In genomic region chr1:46699670-46700069, GRCh38 we compare ENCODE assay signal across 26 cellular contexts. TPM values are rescaled to one million over a fixed set of nuclear protein-coding genes. Genes with fewer than 3 reads are reported as not detected.
DNase-seq lines count a peak whose midpoint lies in the region; ATAC-seq, FAIRE-seq and TF ChIP-seq lines count a peak whose summit lies in the region.
"Had no signal": no experiment of that assay in that cellular context is flagged by ENCODE, and none has a peak within 500 bp of the region (broad histone marks: within the 10 kb centered on the region; RNA-seq: fewer than 3 reads in every experiment).

No MANE protein-coding gene starts in this region.

- H3K4me3 ChIP-seq in right lobe of liver (no peak overlapping the region), HepG2 (replicated peaks in 1 of 3; ENCODE audit: insufficient read depth in 1 of 3, low read depth in 2 of 3, low read length in 3 of 3) (no peak overlapping the region), brain microvascular endothelial cell (ENCODE audit: low read depth, low read length) (no peak overlapping the region)
- H3K4me3 ChIP-seq: esophagus muscularis mucosa, spleen, stomach, tibial nerve had no signal

- in situ Hi-C loops in HepG2 (cut with HindIII; ENCODE audit: extremely low pct_ligation_motif_present, low pct_unique_long_range_greater_than_20kb) (no loop called here), brain microvascular endothelial cell (cut with HindIII; ENCODE audit: low pct_ligation_motif_present, low sequenced_read_pairs) (no loop called here)

- no peak for TF ChIP-seq POLR2A in right lobe of liver (IDR thresholded peaks at IDR 0.05)
- no peak for TF ChIP-seq POLR2A in HepG2 (IDR thresholded peaks at IDR 0.05; ENCODE audit: insufficient read depth in 1 of 2, low read depth in 2 of 2, low read length in 2 of 2)

- POLR2A ChIA-PET in HepG2 (lab: Yijun Ruan, JAX) = no interaction called here

- FAIRE-seq in HepG2 (lab: Jason Lieb, UNC) = no peak
- FAIRE-seq: A204.1, frontal cortex had no signal

- DNase-seq in right lobe of liver = no peak
- DNase-seq in HepG2 (ENCODE audit: low spot score) = no peak
- peak; percentile 64 for DNase-seq in SIG-M5 (lab: John Stamatoyannopoulos, UW)
- DNase-seq in effector memory CD8-positive, alpha-beta T cell = no peak
- no peak for DNase-seq in NK-92 (lab: John Stamatoyannopoulos, UW; ENCODE audit: unreplicated experiment)
- no peak for DNase-seq in iPS-NIHi7 (ENCODE audit: extremely low spot score)
- DNase-seq in nucleus accumbens (lab: John Stamatoyannopoulos, UW) = no peak
- DNase-seq in brain microvascular endothelial cell = no peak
- DNase-seq: activated CD4-positive, alpha-beta T cell treated with anti-CD3 and anti-CD28 coated beads, Interleukin-2, amount 10 ng/mL, durations not matched to agents 24 days and 14 days; activated CD8-positive, alpha-beta memory T cell treated with anti-CD3 and anti-CD28 coated beads, Interleukin-2, amount 50 U/mL, for 4 hours; activated gamma-delta T cell; activated naive CD8-positive, alpha-beta T cell treated with anti-CD3 and anti-CD28 coated beads, Interleukin-2, amount 50 U/mL, for 24 hours; effector memory CD4-positive, alpha-beta T cell; hippocampal formation; NCI-H1417 treated with DMSO at 0.1 percent for 48 hours; NCI-H446 treated with DMSO at 0.1 percent for 48 hours; retina; spleen; stimulated activated CD4-positive, alpha-beta T cell treated with anti-CD3 and anti-CD28 coated beads, Interleukin-4, amount 100 ng/mL, for 1 hour; stomach had no signal

- TF ChIP-seq CTCF in right lobe of liver (IDR thresholded peaks at IDR 0.05) (no peak), HepG2 (CRISPR knock-in tag; IDR thresholded peaks at IDR 0.05) (no peak), brain microvascular endothelial cell (IDR thresholded peaks at IDR 0.05; ENCODE audit: low read depth, low read length, missing control alignments) (no peak)

- no peak for TF ChIP-seq EP300 in HepG2 (IDR thresholded peaks at IDR 0.05; ENCODE audit: low read depth in 2 of 2, low read length in 2 of 2)
- TF ChIP-seq EP300 in HepG2 (CRISPR knock-in tag; IDR thresholded peaks at IDR 0.05; ENCODE audit: borderline replicate concordance) = no peak

- H3K4me3 Mint-ChIP-seq in effector memory CD8-positive, alpha-beta T cell = no peak overlapping the region
- H3K4me3 Mint-ChIP-seq: activated CD4-positive, alpha-beta T cell treated with anti-CD3 and anti-CD28 coated beads, Interleukin-2, amount 10 ng/mL, durations not matched to agents 24 days and 14 days; activated naive CD8-positive, alpha-beta T cell treated with anti-CD3 and anti-CD28 coated beads, Interleukin-2, amount 50 U/mL, for 24 hours; brain had no signal

- no peaks in the 10 kb centered on the region for H3K79me2 ChIP-seq in HepG2 (ENCODE audit: insufficient read depth, low read length)

- no peaks in the 10 kb centered on the region for H3K9me3 Mint-ChIP-seq in effector memory CD8-positive, alpha-beta T cell
- H3K9me3 Mint-ChIP-seq: activated CD4-positive, alpha-beta T cell treated with anti-CD3 and anti-CD28 coated beads, Interleukin-2, amount 10 ng/mL, durations not matched to agents 24 days and 14 days; activated naive CD8-positive, alpha-beta T cell treated with anti-CD3 and anti-CD28 coated beads, Interleukin-2, amount 50 U/mL, for 24 hours had no signal

- H3K36me3 ChIP-seq in right lobe of liver (peaks cover 0 to 27% (median 4%) of the 10 kb centered on the region in 4 donors), HepG2 (replicated peaks in 1 of 2; ENCODE audit: control insufficient read depth in 1 of 2, insufficient read depth in 2 of 2, low read length in 2 of 2) (peaks cover 15 to 57% of the 10 kb centered on the region in 2 experiments), brain microvascular endothelial cell (replicated peaks) (peaks cover 14% of the 10 kb centered on the region)

- H3K4me1 Mint-ChIP-seq in effector memory CD8-positive, alpha-beta T cell (ENCODE audit: low read depth in 2 of 2) = peaks cover 17 to 39% of the 10 kb centered on the region in 2 donors
- H3K4me1 Mint-ChIP-seq: brain had no signal

- H3K9ac ChIP-seq in HepG2 (ENCODE audit: insufficient read depth, low read depth, low read length) = no peak overlapping the region

- TF ChIP-seq RAD21 in HepG2 (CRISPR knock-in tag; IDR thresholded peaks at IDR 0.05) = no peak

- H2AFZ ChIP-seq in HepG2 (ENCODE audit: low read length) = no peak overlapping the region

- H3K27ac Mint-ChIP-seq in effector memory CD8-positive, alpha-beta T cell = peak overlapping the region; percentile 66 to 68
- H3K27ac Mint-ChIP-seq: activated CD4-positive, alpha-beta T cell treated with anti-CD3 and anti-CD28 coated beads, Interleukin-2, amount 10 ng/mL, durations not matched to agents 24 days and 14 days; activated naive CD8-positive, alpha-beta T cell treated with anti-CD3 and anti-CD28 coated beads, Interleukin-2, amount 50 U/mL, for 24 hours; brain had no signal

- H3K27ac ChIP-seq in right lobe of liver (no peak overlapping the region), HepG2 (ENCODE audit: extremely low read length, insufficient read depth, low read length) (no peak overlapping the region), brain microvascular endothelial cell (no peak overlapping the region)
- H3K27ac ChIP-seq: esophagus muscularis mucosa, spleen, stomach, tibial nerve had no signal

- H3K36me3 Mint-ChIP-seq in effector memory CD8-positive, alpha-beta T cell (ENCODE audit: insufficient read depth) = peaks cover 49% of the 10 kb centered on the region

- intact Hi-C loops in right lobe of liver (cut with DNase I) (no loop called here), HepG2 (cut with micrococcal nuclease; ENCODE audit: unreplicated experiment) (no loop called here)

- H3K4me1 ChIP-seq in right lobe of liver (no peaks in the 10 kb centered on the region), HepG2 (ENCODE audit: insufficient read depth, low read length) (no peaks in the 10 kb centered on the region)
- H3K4me1 ChIP-seq: tibial nerve had no signal

- CTCF ChIA-PET in HepG2 (lab: Yijun Ruan, JAX; ENCODE audit: low intra/inter-chr PET ratio, low total read pairs) = interaction anchor here (0.6 kb wide), 1 partner anchor 475 kb away, joined by 3 read pairs; no protein-coding TSS in a partner anchor

- no peak overlapping the region for H3K4me2 ChIP-seq in HepG2 (ENCODE audit: low read depth, low read length)

- no peaks in the 10 kb centered on the region for H3K9me3 ChIP-seq in right lobe of liver
- H3K9me3 ChIP-seq in HepG2 (ENCODE audit: low read length) = no peaks in the 10 kb centered on the region
- H3K9me3 ChIP-seq: esophagus muscularis mucosa, spleen, stomach, tibial nerve had no signal

- no peaks in the 10 kb centered on the region for H3K27me3 Mint-ChIP-seq in effector memory CD8-positive, alpha-beta T cell
- H3K27me3 Mint-ChIP-seq: activated CD4-positive, alpha-beta T cell treated with anti-CD3 and anti-CD28 coated beads, Interleukin-2, amount 10 ng/mL, durations not matched to agents 24 days and 14 days; activated naive CD8-positive, alpha-beta T cell treated with anti-CD3 and anti-CD28 coated beads, Interleukin-2, amount 50 U/mL, for 24 hours; brain had no signal

- ATAC-seq in right lobe of liver (peak in 3 of 4 donors; percentile 16 to 53 (median 46)), HepG2 (no peak)
- ATAC-seq in effector memory CD8-positive, alpha-beta T cell (replicated peaks) = no peak
- ATAC-seq: activated naive CD8-positive, alpha-beta T cell treated with anti-CD3 and anti-CD28 coated beads, Interleukin-2, amount 50 U/mL, for 24 hours had no signal

- H4K20me1 ChIP-seq in HepG2 (ENCODE audit: insufficient read depth, low read length) = no peaks in the 10 kb centered on the region

- WGBS in right lobe of liver (ENCODE audit: insufficient coverage, low coverage, low lambda C conversion rate, missing lambda C conversion rate) = 49% methylated on average over 3 of the region's 3 CpGs
- 63% methylated on average over 3 of the region's 3 CpGs for WGBS in HepG2 (ENCODE audit: low lambda C conversion rate)

- H3K27me3 ChIP-seq in right lobe of liver (no peaks in the 10 kb centered on the region), HepG2 (ENCODE audit: control insufficient read depth in 1 of 2, insufficient read depth in 2 of 2, low read length in 2 of 2) (no peaks in the 10 kb centered on the region), brain microvascular endothelial cell (replicated peaks) (no peaks in the 10 kb centered on the region)
- H3K27me3 ChIP-seq: esophagus muscularis mucosa, spleen, stomach, tibial nerve had no signal

- no TSS peak for BruUV-seq in HepG2 (replicated peaks; lab: Mats Ljungman, UMichigan)

RNA-seq across cellular contexts. Expression of gene EFCAB14, which starts 19.2 kb away (rescaled TPM):
- total RNA-seq in right lobe of liver = 10 to 100 TPM; 41.5 to 56.9 (median 43.5) TPM
- 17.4 and 17.9 TPM in 2 replicates for total RNA-seq in HepG2 (2016; rRNA removed; fragmentation: Illumina TruSeq; extraction: Trizol)
- total RNA-seq in HepG2 (2016; cell fraction: cytosol; rRNA removed; fragmentation: Illumina TruSeq; extraction: Trizol; ENCODE audit: low read depth) = 11.0 and 11.7 TPM in 2 replicates
- 16.1 and 18.3 TPM in 2 replicates for total RNA-seq in HepG2 (2016; cell fraction: insoluble cytoplasmic fraction; rRNA removed; fragmentation: Illumina TruSeq; extraction: Trizol)
- 25.4 and 27.5 TPM in 2 replicates for total RNA-seq in HepG2 (2016; cell fraction: membrane; rRNA removed; fragmentation: Illumina TruSeq; extraction: Trizol)
- 20.5 and 25.5 TPM in 2 replicates for total RNA-seq in HepG2 (2016; cell fraction: nucleus; rRNA removed; fragmentation: Illumina TruSeq; extraction: Trizol)
- 12.4 and 13.4 TPM in 2 replicates for polyA plus RNA-seq in HepG2 (2011; rRNA removed)
- polyA plus RNA-seq in HepG2 (2011; cell fraction: cytosol; rRNA removed) = 7.2 and 10.6 TPM in 2 replicates
- polyA plus RNA-seq in HepG2 (2011; cell fraction: nucleus; rRNA removed) = 11.6 and 14.9 TPM in 2 replicates
- polyA plus RNA-seq in HepG2 (2012) = 11.5 and 11.8 TPM in 2 replicates
- 6.7 and 7.2 TPM in 2 replicates for polyA plus RNA-seq in HepG2 (2016; cell fraction: cytosol; fragmentation: Illumina TruSeq; extraction: Trizol; ENCODE audit: low read depth)
- polyA plus RNA-seq in HepG2 (2016; cell fraction: insoluble cytoplasmic fraction; fragmentation: Illumina TruSeq; extraction: Trizol; ENCODE audit: low read depth) = 18.6 and 19.8 TPM in 2 replicates
- polyA plus RNA-seq in HepG2 (2016; cell fraction: membrane; fragmentation: Illumina TruSeq; extraction: Trizol; ENCODE audit: low read depth) = 17.5 and 20.0 TPM in 2 replicates
- 25.2 and 29.8 TPM in 2 replicates for polyA plus RNA-seq in HepG2 (2016; cell fraction: nucleus; fragmentation: Illumina TruSeq; extraction: Trizol; ENCODE audit: insufficient read depth, low read depth)
- polyA minus RNA-seq in HepG2 (2011; rRNA and poly(A)+ RNA removed; ENCODE audit: low replicate concordance) = 12.3 and 40.5 TPM in 2 replicates
- polyA minus RNA-seq in HepG2 (2011; cell fraction: cytosol; rRNA and poly(A)+ RNA removed) = 13.4 and 18.1 TPM in 2 replicates
- polyA minus RNA-seq in HepG2 (2011; cell fraction: nucleus; rRNA and poly(A)+ RNA removed) = 22.0 and 31.1 TPM in 2 replicates

RNA-seq across cellular contexts. Expression of gene TEX38, which starts 28.0 kb away (rescaled TPM):
- total RNA-seq in right lobe of liver (not detected), HepG2 (2016; rRNA removed; fragmentation: Illumina TruSeq; extraction: Trizol) (not detected in 2 replicates)
- total RNA-seq in HepG2 (2016; cell fraction: cytosol; rRNA removed; fragmentation: Illumina TruSeq; extraction: Trizol; ENCODE audit: low read depth) = not detected in 2 replicates
- not detected in 2 replicates for total RNA-seq in HepG2 (2016; cell fraction: insoluble cytoplasmic fraction; rRNA removed; fragmentation: Illumina TruSeq; extraction: Trizol)
- not detected in 2 replicates for total RNA-seq in HepG2 (2016; cell fraction: membrane; rRNA removed; fragmentation: Illumina TruSeq; extraction: Trizol)
- total RNA-seq in HepG2 (2016; cell fraction: nucleus; rRNA removed; fragmentation: Illumina TruSeq; extraction: Trizol) = not detected in 2 replicates
- polyA plus RNA-seq in HepG2 (2011; rRNA removed) = 0.07 and 0.18 TPM in 2 replicates
- not detected in 2 replicates for polyA plus RNA-seq in HepG2 (2011; cell fraction: cytosol; rRNA removed)
- polyA plus RNA-seq in HepG2 (2011; cell fraction: nucleus; rRNA removed) = 0.34 and 0.36 TPM in 2 replicates
- not detected in 2 replicates for polyA plus RNA-seq in HepG2 (2012)
- not detected in 2 replicates for polyA plus RNA-seq in HepG2 (2016; cell fraction: cytosol; fragmentation: Illumina TruSeq; extraction: Trizol; ENCODE audit: low read depth)
- not detected in 2 replicates for polyA plus RNA-seq in HepG2 (2016; cell fraction: insoluble cytoplasmic fraction; fragmentation: Illumina TruSeq; extraction: Trizol; ENCODE audit: low read depth)
- polyA plus RNA-seq in HepG2 (2016; cell fraction: membrane; fragmentation: Illumina TruSeq; extraction: Trizol; ENCODE audit: low read depth) = not detected in 2 replicates
- not detected in 2 replicates for polyA plus RNA-seq in HepG2 (2016; cell fraction: nucleus; fragmentation: Illumina TruSeq; extraction: Trizol; ENCODE audit: insufficient read depth, low read depth)
- polyA minus RNA-seq in HepG2 (2011; rRNA and poly(A)+ RNA removed; ENCODE audit: low replicate concordance) = 0.40 TPM in 1 of 2 replicates, not detected in the other
- polyA minus RNA-seq in HepG2 (2011; cell fraction: cytosol; rRNA and poly(A)+ RNA removed) = not detected in 2 replicates
- polyA minus RNA-seq in HepG2 (2011; cell fraction: nucleus; rRNA and poly(A)+ RNA removed) = not detected in 2 replicates
- total RNA-seq: activated CD4-positive, alpha-beta T cell treated with anti-CD3 and anti-CD28 coated beads, Interleukin-2, amount 10 ng/mL, durations not matched to agents 24 days and 14 days; esophagus muscularis mucosa; frontal cortex; liver; spleen; stomach; tibial nerve had no signal
- polyA plus RNA-seq: liver, stomach had no signal

RNA-seq across cellular contexts. Expression of gene ATPAF1, which starts 31.5 kb away (rescaled TPM):
- total RNA-seq in right lobe of liver (10 to 100 TPM; 34.9 to 57.1 (median 42.1) TPM), HepG2 (2016; rRNA removed; fragmentation: Illumina TruSeq; extraction: Trizol) (66.6 and 82.9 TPM in 2 replicates)
- 16.7 and 20.1 TPM in 2 replicates for total RNA-seq in HepG2 (2016; cell fraction: cytosol; rRNA removed; fragmentation: Illumina TruSeq; extraction: Trizol; ENCODE audit: low read depth)
- total RNA-seq in HepG2 (2016; cell fraction: insoluble cytoplasmic fraction; rRNA removed; fragmentation: Illumina TruSeq; extraction: Trizol) = 68.9 and 89.4 TPM in 2 replicates
- total RNA-seq in HepG2 (2016; cell fraction: membrane; rRNA removed; fragmentation: Illumina TruSeq; extraction: Trizol) = 49.1 and 50.0 TPM in 2 replicates
- total RNA-seq in HepG2 (2016; cell fraction: nucleus; rRNA removed; fragmentation: Illumina TruSeq; extraction: Trizol) = 25.2 and 28.9 TPM in 2 replicates
- 57.3 and 76.7 TPM in 2 replicates for polyA plus RNA-seq in HepG2 (2011; rRNA removed)
- 49.4 and 72.7 TPM in 2 replicates for polyA plus RNA-seq in HepG2 (2011; cell fraction: cytosol; rRNA removed)
- 20.5 and 24.9 TPM in 2 replicates for polyA plus RNA-seq in HepG2 (2011; cell fraction: nucleus; rRNA removed)
- polyA plus RNA-seq in HepG2 (2012) = 41.0 and 52.7 TPM in 2 replicates
- polyA plus RNA-seq in HepG2 (2016; cell fraction: cytosol; fragmentation: Illumina TruSeq; extraction: Trizol; ENCODE audit: low read depth) = 22.8 and 23.2 TPM in 2 replicates
- 95.2 and 103 TPM in 2 replicates for polyA plus RNA-seq in HepG2 (2016; cell fraction: insoluble cytoplasmic fraction; fragmentation: Illumina TruSeq; extraction: Trizol; ENCODE audit: low read depth)
- 45.1 and 45.9 TPM in 2 replicates for polyA plus RNA-seq in HepG2 (2016; cell fraction: membrane; fragmentation: Illumina TruSeq; extraction: Trizol; ENCODE audit: low read depth)
- 40.9 and 46.7 TPM in 2 replicates for polyA plus RNA-seq in HepG2 (2016; cell fraction: nucleus; fragmentation: Illumina TruSeq; extraction: Trizol; ENCODE audit: insufficient read depth, low read depth)
- 21.5 and 23.1 TPM in 2 replicates for polyA minus RNA-seq in HepG2 (2011; rRNA and poly(A)+ RNA removed; ENCODE audit: low replicate concordance)
- 34.2 and 40.5 TPM in 2 replicates for polyA minus RNA-seq in HepG2 (2011; cell fraction: cytosol; rRNA and poly(A)+ RNA removed)
- 26.4 and 40.3 TPM in 2 replicates for polyA minus RNA-seq in HepG2 (2011; cell fraction: nucleus; rRNA and poly(A)+ RNA removed)

Comparison
In these comparisons a context has a peak if more than half of its experiments do, and no peak if none do; other contexts are left out.
1. ATAC-seq: peak in right lobe of liver (3 of 4); none in HepG2 (single experiment) and effector memory CD8-positive, alpha-beta T cell (single experiment).